ENCODE assay signal across 16 cellular contexts in genomic region chr13:109802936-109803335, GRCh38. TPM values are rescaled to one million over a fixed set of nuclear protein-coding genes. Genes with fewer than 3 reads are reported as not detected.
A peak's percentile ranks its signal among the peaks of the same experiment; 100 is the strongest.
DNase-seq lines count a peak whose midpoint lies in the region; ATAC-seq, FAIRE-seq and TF ChIP-seq lines count a peak whose summit lies in the region.
"Had no signal": no experiment of that assay in that cellular context is flagged by ENCODE, and none has a peak within 500 bp of the region (broad histone marks: within the 10 kb centered on the region; RNA-seq: fewer than 3 reads in every experiment).

No MANE protein-coding gene starts in this region.

- no peak overlapping the region for H2BK20ac ChIP-seq in H1 (ENCODE audit: low read length)

- no peak overlapping the region for H4K8ac ChIP-seq in H1 (ENCODE audit: extremely low read depth, insufficient read depth, low read length)

- no peak overlapping the region for H2BK12ac ChIP-seq in H1 (ENCODE audit: low read depth, low read length)

- no peaks in the 10 kb centered on the region for H3K9me3 Mint-ChIP-seq in neural crest cell

- TF ChIP-seq POLR2A in H1 (IDR thresholded peaks at IDR 0.05; ENCODE audit: control extremely low read depth in 1 of 2, low read depth in 2 of 2, low read length in 2 of 2), result no peak

- H3K36me3 Mint-ChIP-seq in neural crest cell (ENCODE audit: low read depth), result no peaks in the 10 kb centered on the region

- no peak overlapping the region for H3K56ac ChIP-seq in H1 (replicated peaks; ENCODE audit: insufficient read length, low read depth, low read length)

- H3K14ac ChIP-seq in H1 (ENCODE audit: insufficient read length), result no peak overlapping the region

- H3K36me3 ChIP-seq in HEK293 (ENCODE audit: control insufficient read depth in 2 of 2, insufficient read depth in 1 of 2, low read length in 2 of 2) (no peaks in the 10 kb centered on the region), H1 (ENCODE audit: control insufficient read depth in 2 of 4, insufficient read depth in 4 of 4, low read length in 3 of 4) (no peaks in the 10 kb centered on the region)

- no peak overlapping the region for H3K4me3 Mint-ChIP-seq in neural crest cell

- H2BK5ac ChIP-seq in H1 (ENCODE audit: low read depth, low read length), result no peak overlapping the region

- TF ChIP-seq CTCF in HEK293 (tag by site-specific recombination; IDR thresholded peaks at IDR 0.05) (no peak), H1 (IDR thresholded peaks at IDR 0.05; ENCODE audit: control extremely low read depth in 1 of 3, insufficient read depth in 1 of 3, low read depth in 1 of 3, low read length in 3 of 3) (no peak), neural crest cell (conservative IDR thresholded peaks at IDR 0.05) (no peak)

- DNase-seq in COLO668 (lab: John Stamatoyannopoulos, UW; ENCODE audit: unreplicated experiment) (peak; percentile 61), H1 (ENCODE audit: low read depth in 1 of 2, low spot score in 2 of 2) (no peak), neural crest cell (ENCODE audit: low read depth, low spot score) (no peak), NOMO-1 (lab: John Stamatoyannopoulos, UW; ENCODE audit: unreplicated experiment in 2 of 2) (no peak)
- DNase-seq: DMS79, Karpas-422, MM.1S, NCI-H1092 treated with DMSO at 0.1 percent for 48 hours, NCI-H2081 treated with DMSO at 0.1 percent for 48 hours, NCI-H524 had no signal

- H3K4me3 ChIP-seq in HEK293 (ENCODE audit: low read depth, low read length) (no peak overlapping the region), H1 (ENCODE audit: extremely low read depth in 1 of 4, insufficient read depth in 2 of 4, low read depth in 3 of 4, low read length in 4 of 4) (no peak overlapping the region)

- no peak overlapping the region for H3K9ac ChIP-seq in H1 (replicated peaks in 1 of 4; ENCODE audit: extremely low read depth in 1 of 4, low read depth in 3 of 4, low read length in 3 of 4)

- H3K4me1 Mint-ChIP-seq in neural crest cell, result no peaks in the 10 kb centered on the region

- peak overlapping the region; percentile 27 for H3K27ac Mint-ChIP-seq in neural crest cell (ENCODE audit: unreplicated experiment)

- H3K18ac ChIP-seq in H1 (ENCODE audit: extremely low read depth, low read length), result no peak overlapping the region

- no peak overlapping the region for H2BK120ac ChIP-seq in H1 (replicated peaks; ENCODE audit: low read depth, low read length)

- no peak for TF ChIP-seq RAD21 in H1 (IDR thresholded peaks at IDR 0.05 in 1 of 2, conservative IDR thresholded peaks at IDR 0.05 in 1 of 2; ENCODE audit: low read depth in 2 of 2, low read length in 2 of 2)

- no peaks in the 10 kb centered on the region for H3K79me2 ChIP-seq in H1 (ENCODE audit: control insufficient read depth in 1 of 2, insufficient read depth in 2 of 2, low read length in 2 of 2)

- no peaks in the 10 kb centered on the region for H4K20me1 ChIP-seq in H1 (replicated peaks in 1 of 2; ENCODE audit: control insufficient read depth in 1 of 2, insufficient read depth in 2 of 2, low read length in 2 of 2)

- no peaks in the 10 kb centered on the region for H3K27me3 ChIP-seq in H1 (replicated peaks in 1 of 4; ENCODE audit: control insufficient read depth in 3 of 4, extremely low read depth in 1 of 4, insufficient read depth in 3 of 4, low read length in 3 of 4)

- POLR2A ChIA-PET in HEK293 (lab: Yijun Ruan, JAX), result no interaction called here
- POLR2A ChIA-PET in H1 (lab: Charles Lee; ENCODE audit: partially characterized antibody), result interaction anchor here (1.1 kb wide), 1 partner anchor 19 kb away, joined by 3 read pairs; no protein-coding TSS in a partner anchor

- H3K23me2 ChIP-seq in H1 (ENCODE audit: low read depth, low read length), result no peaks in the 10 kb centered on the region

- H2AK5ac ChIP-seq in H1 (ENCODE audit: low read depth, low read length), result no peak overlapping the region

- no peak for FAIRE-seq in H1 (lab: Jason Lieb, UNC)

- no peak overlapping the region for H2BK15ac ChIP-seq in H1 (ENCODE audit: low read length)

- no peak for TF ChIP-seq EP300 in H1 (IDR thresholded peaks at IDR 0.05; ENCODE audit: borderline replicate concordance in 1 of 2, low read depth in 2 of 2, low read length in 2 of 2)

- H3K27me3 Mint-ChIP-seq in neural crest cell (ENCODE audit: low read depth), result no peaks in the 10 kb centered on the region

- H3K4ac ChIP-seq in H1 (replicated peaks; ENCODE audit: insufficient read length, low read depth, low read length), result no peak overlapping the region

- peak overlapping the region; percentile 89; the same call in 1 of the 2 replicates for H2AFZ ChIP-seq in H1 (ENCODE audit: low read length)

- H3K4me1 ChIP-seq in HEK293 (ENCODE audit: control insufficient read depth, insufficient read depth, low read length) (no peaks in the 10 kb centered on the region), H1 (replicated peaks in 1 of 4; ENCODE audit: control insufficient read depth in 3 of 4, insufficient read depth in 4 of 4, low read length in 3 of 4) (no peaks in the 10 kb centered on the region; a peak in 1 of 7 replicates)

- no peak overlapping the region for H3K23ac ChIP-seq in H1 (ENCODE audit: insufficient read length)

- H3K27ac ChIP-seq in HEK293 (ENCODE audit: extremely low read depth, low read depth, low read length), result no peak overlapping the region
- no peak overlapping the region for H3K27ac ChIP-seq in H1 (ENCODE audit: low read depth, low read length)
- H3K27ac ChIP-seq: C4-2B had no signal

- H3K9me3 ChIP-seq in HEK293 (ENCODE audit: control insufficient read depth, insufficient read depth, low read depth, low read length), result no peaks in the 10 kb centered on the region
- H3K9me3 ChIP-seq in H1 (ENCODE audit: insufficient read depth in 2 of 2, low read depth in 1 of 2, low read length in 1 of 2), result no peaks in the 10 kb centered on the region; a peak in 1 of 4 replicates

- CTCF ChIA-PET in HEK293 (lab: Yijun Ruan, JAX), result no interaction called here
- CTCF ChIA-PET in H1 (lab: Charles Lee; ENCODE audit: partially characterized antibody), result no interaction called here

- H4K5ac ChIP-seq in H1 (ENCODE audit: insufficient read length, low read depth, low read length), result no peak overlapping the region

- no peak overlapping the region for H4K91ac ChIP-seq in H1 (replicated peaks; ENCODE audit: insufficient read length, low read length)

- no peak for ATAC-seq in GM18520 (IDR thresholded peaks at IDR 0.05; ENCODE audit: unreplicated experiment)
- ATAC-seq in HG03442 (IDR thresholded peaks at IDR 0.05; ENCODE audit: unreplicated experiment), result no peak
- ATAC-seq in HG02623 (IDR thresholded peaks at IDR 0.05; ENCODE audit: unreplicated experiment), result no peak
- ATAC-seq: HCT116 had no signal

- H3K79me1 ChIP-seq in H1 (ENCODE audit: low read depth, low read length), result no peaks in the 10 kb centered on the region

- WGBS in H1 (ENCODE audit: extremely low coverage in 1 of 2, insufficient coverage in 1 of 2, insufficient read length in 1 of 2, insufficient replicate concordance in 2 of 2, low coverage in 1 of 2, low lambda C conversion rate in 2 of 2, missing lambda C conversion rate in 1 of 2), 2 experiments, result 100% methylated on average over 4 of the region's 4 CpGs; no CpG with 5 or more reads in 1 of the 2 experiments

- no peak overlapping the region for H3K4me2 ChIP-seq in H1 (ENCODE audit: insufficient read depth in 1 of 2, low read depth in 2 of 2, low read length in 2 of 2)

TF ChIP-seq in HEK293, 187 proteins besides CTCF, POLR2A, EP300 and RAD21:
- TF ChIP-seq SCRT2 (tag by site-specific recombination; IDR thresholded peaks at IDR 0.05) (0 out of 2 replicates have a peak, but pooled peaks have one; percentile 23), ZNF658 (tag by site-specific recombination; IDR thresholded peaks at IDR 0.05) (no peak), ZNF266 (tag by site-specific recombination; IDR thresholded peaks at IDR 0.05; ENCODE audit: low read depth) (no peak), ZNF530 (tag by site-specific recombination; IDR thresholded peaks at IDR 0.05; ENCODE audit: low read depth) (no peak), FEZF1 (tag by site-specific recombination; IDR thresholded peaks at IDR 0.05) (no peak)

TF ChIP-seq in H1, 55 proteins besides CTCF, POLR2A, EP300 and RAD21 (continues in another document):
- TF ChIP-seq SRF (IDR thresholded peaks at IDR 0.05; ENCODE audit: low read depth, low read length) (no peak), TAF7 (optimal IDR thresholded peaks at IDR 0.05; ENCODE audit: borderline replicate concordance, low read depth, low read length) (no peak), BCL11A (IDR thresholded peaks at IDR 0.05; ENCODE audit: low read depth in 2 of 2, low read length in 2 of 2) (no peak), BACH1 (IDR thresholded peaks at IDR 0.05; ENCODE audit: low read length) (no peak), RNF2 (IDR thresholded peaks at IDR 0.05; ENCODE audit: borderline replicate concordance, low read depth, low read length, missing control alignments, poor library complexity, severe bottlenecking) (no peak), CBX8 (IDR thresholded peaks at IDR 0.05; ENCODE audit: borderline replicate concordance, low read depth, low read length) (no peak), RFX5 (IDR thresholded peaks at IDR 0.05; ENCODE audit: borderline replicate concordance, low read depth, low read length) (no peak), POLR2AphosphoS5 (IDR thresholded peaks at IDR 0.05; ENCODE audit: low read depth, low read length) (no peak), SIX5 (IDR thresholded peaks at IDR 0.05; ENCODE audit: low read depth, low read length) (no peak), YY1 (IDR thresholded peaks at IDR 0.05; ENCODE audit: low read depth, low read length) (no peak), ATF2 (IDR thresholded peaks at IDR 0.05; ENCODE audit: low read length) (no peak)

RNA-seq across cellular contexts. Expression of gene IRS2, which starts 16.6 kb away (rescaled TPM):
- 16.7 and 17.0 TPM in 2 replicates for total RNA-seq in H1 (2021; fragmentation: NEBNext Ultra II Directional; extraction: Animal tissue kit (Norgen Biotek cat#: 25700))
- 2.6 and 3.8 TPM in 2 replicates for polyA plus RNA-seq in H1 (2011; rRNA removed)
- 2.7 TPM for polyA plus RNA-seq in H1 (2011; cell fraction: cytosol; rRNA removed)
- polyA plus RNA-seq in H1 (2011; cell fraction: nucleus; rRNA removed), result 5.0 TPM
- 4.8 to 6.0 TPM (median 5.3 TPM) in 4 replicates for polyA plus RNA-seq in H1 (2012, experiment 1 of 2)
- 3.8 TPM for polyA plus RNA-seq in H1 (2012, experiment 2 of 2)
- 5.1 TPM for polyA plus RNA-seq in H1 (2013, experiment 1 of 2)
- 5.3 TPM for polyA plus RNA-seq in H1 (2013, experiment 2 of 2)
- polyA minus RNA-seq in H1 (2011; rRNA and poly(A)+ RNA removed), result 1.7 and 2.3 TPM in 2 replicates
- polyA minus RNA-seq in H1 (2011; cell fraction: cytosol; rRNA and poly(A)+ RNA removed), result 8.1 TPM
- polyA minus RNA-seq in H1 (2011; cell fraction: nucleus; rRNA and poly(A)+ RNA removed), result 15.0 TPM
- total RNA-seq in neural crest cell, result 6.8 and 7.0 TPM in 2 replicates
